9 cellular contexts compared by ENCODE assay signal in the genomic region with DNA sequence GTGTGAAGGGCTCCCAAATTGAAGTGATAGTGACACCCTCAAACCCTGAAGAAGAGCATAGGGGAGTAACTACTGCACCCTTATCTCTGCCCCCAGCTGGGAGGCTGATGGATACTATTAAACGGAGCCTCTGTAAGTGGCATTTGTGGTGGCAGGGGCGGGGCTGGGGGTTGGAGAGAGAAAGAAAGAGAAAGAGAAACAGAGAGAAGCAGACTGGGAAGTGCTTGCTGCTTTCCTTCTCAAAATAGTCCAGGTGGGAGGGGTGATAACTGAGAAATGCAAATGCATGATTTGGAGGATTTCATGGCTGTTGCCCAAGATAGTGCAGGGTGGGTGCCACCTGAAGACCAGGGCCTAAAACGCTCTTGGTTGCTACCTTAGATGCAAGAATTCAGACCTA.
DNase-seq lines count a peak whose midpoint lies in the region; ATAC-seq lines count a peak whose summit lies in the region.
"Had no signal": no experiment of that assay in that cellular context is flagged by ENCODE, and none has a peak within 500 bp of the region (broad histone marks: within the 10 kb centered on the region; RNA-seq: fewer than 3 reads in every experiment).

No MANE protein-coding gene starts in this region.

- ATAC-seq in HG03378 (IDR thresholded peaks at IDR 0.05; ENCODE audit: unreplicated experiment) = peak; percentile 88
- ATAC-seq in stimulated activated memory B cell treated with anti-CD40 and anti-IgM and Interleukin-4, amounts not matched to agents 10 μg/mL and 1 μg/mL and 100 μg/mL, for 72 hours = peak; percentile 53
- ATAC-seq: A549 had no signal

- H3K9me3 Mint-ChIP-seq in stimulated activated memory B cell treated with anti-CD40 and anti-IgM and Interleukin-4, amounts not matched to agents 10 μg/mL and 1 μg/mL and 100 μg/mL, for 72 hours = no peaks in the 10 kb centered on the region

- H3K4me3 Mint-ChIP-seq in stimulated activated memory B cell treated with anti-CD40 and anti-IgM and Interleukin-4, amounts not matched to agents 10 μg/mL and 1 μg/mL and 100 μg/mL, for 72 hours = peak overlapping the region; percentile 25

- H3K27me3 Mint-ChIP-seq in stimulated activated memory B cell treated with anti-CD40 and anti-IgM and Interleukin-4, amounts not matched to agents 10 μg/mL and 1 μg/mL and 100 μg/mL, for 72 hours = no peaks in the 10 kb centered on the region

- peaks cover 11% of the 10 kb centered on the region for H3K4me1 Mint-ChIP-seq in stimulated activated memory B cell treated with anti-CD40 and anti-IgM and Interleukin-4, amounts not matched to agents 10 μg/mL and 1 μg/mL and 100 μg/mL, for 72 hours

- peak overlapping the region; percentile 25 for H3K27ac Mint-ChIP-seq in stimulated activated memory B cell treated with anti-CD40 and anti-IgM and Interleukin-4, amounts not matched to agents 10 μg/mL and 1 μg/mL and 100 μg/mL, for 72 hours

- DNase-seq in NCI-H2107 treated with DMSO at 0.1 percent for 48 hours (lab: John Stamatoyannopoulos, UW; ENCODE audit: unreplicated experiment) (peak; percentile 2), NCI-H2107 (lab: John Stamatoyannopoulos, UW) (no peak), GM03348 (ENCODE audit: low spot score) (no peak), AG20443 (ENCODE audit: low spot score) (no peak), hepatic stellate cell (ENCODE audit: low spot score) (no peak)
- peak; percentile 23 for DNase-seq in activated T-cell treated with anti-CD3 and anti-CD28 coated beads, Interleukin-2, amount 50 U/mL, for 1 hour

- H3K36me3 Mint-ChIP-seq in stimulated activated memory B cell treated with anti-CD40 and anti-IgM and Interleukin-4, amounts not matched to agents 10 μg/mL and 1 μg/mL and 100 μg/mL, for 72 hours = no peaks in the 10 kb centered on the region

Comparison
In these comparisons a context has a peak if more than half of its experiments do, and no peak if none do; other contexts are left out.
1. DNase-seq: peak in NCI-H2107 treated with DMSO at 0.1 percent for 48 hours (single experiment) and activated T-cell treated with anti-CD3 and anti-CD28 coated beads, Interleukin-2, amount 50 U/mL, for 1 hour (single experiment); none in NCI-H2107 (single experiment), GM03348 (single experiment), AG20443 (single experiment) and hepatic stellate cell (single experiment).